In the genomic region with DNA sequence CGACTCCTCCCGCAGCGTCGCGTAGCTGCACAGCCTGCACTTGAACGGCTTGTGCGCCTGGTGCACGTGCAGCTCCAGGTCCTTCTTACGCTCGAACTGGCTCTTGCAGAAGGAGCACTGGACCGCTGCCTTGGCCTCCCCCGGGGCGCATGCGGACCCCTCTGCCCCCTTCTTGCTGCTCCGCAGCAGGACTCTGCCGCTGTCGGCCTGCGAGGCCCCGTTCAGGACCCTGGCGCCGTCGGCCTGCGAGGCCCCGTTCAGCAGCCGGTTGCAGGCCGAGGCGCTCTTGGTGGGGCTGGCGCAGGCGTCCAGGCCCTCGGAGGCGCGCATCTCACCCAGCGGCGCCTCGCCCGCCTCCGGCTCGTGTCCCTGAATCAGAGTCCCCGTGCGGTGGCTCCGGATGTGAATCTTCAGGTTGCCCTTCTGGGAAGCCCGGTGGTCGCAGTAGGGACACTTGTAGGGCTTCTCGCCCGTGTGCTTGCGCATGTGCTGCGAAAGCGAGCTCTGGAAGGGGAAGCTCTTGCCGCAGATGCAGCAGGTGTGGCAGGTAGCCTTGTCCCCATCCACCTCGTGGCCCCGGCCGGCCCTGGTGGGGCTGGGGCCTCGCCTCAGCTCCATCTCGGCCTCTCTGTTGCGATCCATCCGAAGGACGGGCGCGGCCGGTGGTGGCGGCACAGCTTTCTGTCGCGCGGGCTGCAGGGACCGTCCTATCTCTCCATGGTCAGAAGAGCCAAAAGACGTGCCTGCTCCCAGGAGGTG, we compare ENCODE assay signal across 18 cellular contexts.
"Had no signal": no experiment of that assay in that cellular context is flagged by ENCODE, and none has a peak within 500 bp of the region (broad histone marks: within the 10 kb centered on the region; RNA-seq: fewer than 3 reads in every experiment).

No MANE protein-coding gene starts in this region.

- H3K27ac Mint-ChIP-seq: activated B cell treated with CpG ODN at 0.5 μM for 24 hours; activated CD4-positive, alpha-beta T cell treated with anti-CD3 and anti-CD28 coated beads for 36 hours; activated naive CD8-positive, alpha-beta T cell treated with anti-CD3 and anti-CD28 coated beads for 36 hours; activated T-helper 1 cell treated with anti-CD3 and anti-CD28 coated beads, Interleukin-12 subunit alpha, Interleukin-12 subunit beta, Interleukin-2, Interleukin-4 antibody, amounts not matched to agents 30 ng/mL and 10 ng/mL and 1 ng/mL, durations not matched to agents 14 hours and 24 hours and 36 hours; memory B cell; natural killer cell treated with Interleukin-12 subunit alpha and Interleukin-12 subunit beta and Interleukin-15 and Interleukin-18, amount 100 ng/mL, for 72 hours; stimulated activated naive CD8-positive, alpha-beta T cell treated with anti-CD3 and anti-CD28 coated beads, Interleukin-15, Interleukin-2, amounts not matched to agents 100 ng/mL and 50 ng/mL, for 24 hours; T-helper 17 cell had no signal

- H3K36me3 Mint-ChIP-seq: activated naive CD8-positive, alpha-beta T cell treated with anti-CD3 and anti-CD28 coated beads for 36 hours; memory B cell; natural killer cell treated with Interleukin-12 subunit alpha and Interleukin-12 subunit beta and Interleukin-15 and Interleukin-18, amount 100 ng/mL, for 72 hours had no signal

- H3K27ac ChIP-seq: esophagus muscularis mucosa, parathyroid adenoma, thyroid gland had no signal

- ATAC-seq: activated CD4-positive, alpha-beta T cell treated with anti-CD3 and anti-CD28 coated beads for 36 hours; left ventricle myocardium superior; natural killer cell treated with Interleukin-12 subunit alpha and Interleukin-12 subunit beta and Interleukin-15 and Interleukin-18, amount 100 ng/mL, for 72 hours; T-helper 17 cell had no signal

- H3K9me3 Mint-ChIP-seq: activated B cell treated with CpG ODN at 0.5 μM for 24 hours; activated naive CD8-positive, alpha-beta T cell treated with anti-CD3 and anti-CD28 coated beads for 36 hours; activated T-helper 1 cell treated with anti-CD3 and anti-CD28 coated beads, Interleukin-12 subunit alpha, Interleukin-12 subunit beta, Interleukin-2, Interleukin-4 antibody, amounts not matched to agents 30 ng/mL and 10 ng/mL and 1 ng/mL, durations not matched to agents 14 hours and 24 hours and 36 hours; memory B cell; natural killer cell treated with Interleukin-12 subunit alpha and Interleukin-12 subunit beta and Interleukin-15 and Interleukin-18, amount 100 ng/mL, for 72 hours; stimulated activated naive CD8-positive, alpha-beta T cell treated with anti-CD3 and anti-CD28 coated beads, Interleukin-15, Interleukin-2, amounts not matched to agents 100 ng/mL and 50 ng/mL, for 24 hours had no signal

- H3K27me3 Mint-ChIP-seq: activated B cell treated with CpG ODN at 0.5 μM for 24 hours; activated CD4-positive, alpha-beta T cell treated with anti-CD3 and anti-CD28 coated beads for 36 hours; activated naive CD8-positive, alpha-beta T cell treated with anti-CD3 and anti-CD28 coated beads for 36 hours; natural killer cell treated with Interleukin-12 subunit alpha and Interleukin-12 subunit beta and Interleukin-15 and Interleukin-18, amount 100 ng/mL, for 72 hours; stimulated activated naive CD8-positive, alpha-beta T cell treated with anti-CD3 and anti-CD28 coated beads, Interleukin-15, Interleukin-2, amounts not matched to agents 100 ng/mL and 50 ng/mL, for 24 hours; T-helper 17 cell had no signal

- H3K4me3 ChIP-seq: esophagus muscularis mucosa, thyroid gland had no signal

- DNase-seq: activated B cell treated with CpG ODN at 0.5 μM for 24 hours; activated CD4-positive, alpha-beta T cell treated with anti-CD3 and anti-CD28 coated beads for 36 hours; activated CD4-positive, alpha-beta T cell treated with anti-CD3 and anti-CD28 coated beads, Interleukin-2, amount 50 U/mL, for 4 hours; activated naive CD8-positive, alpha-beta T cell treated with anti-CD3 and anti-CD28 coated beads for 36 hours; activated T-cell treated with anti-CD3 and anti-CD28 coated beads for 4 hours; central memory CD4-positive, alpha-beta T cell; hippocampal formation; left ventricle myocardium superior; stimulated activated CD4-positive, alpha-beta T cell treated with anti-CD3 and anti-CD28 coated beads, Interleukin-4, amount 100 ng/mL, for 24 hours; substantia nigra; T-helper 17 cell; thyroid gland had no signal

- H3K4me3 Mint-ChIP-seq: activated B cell treated with CpG ODN at 0.5 μM for 24 hours; activated CD4-positive, alpha-beta T cell treated with anti-CD3 and anti-CD28 coated beads for 36 hours; activated naive CD8-positive, alpha-beta T cell treated with anti-CD3 and anti-CD28 coated beads for 36 hours; activated T-helper 1 cell treated with anti-CD3 and anti-CD28 coated beads, Interleukin-12 subunit alpha, Interleukin-12 subunit beta, Interleukin-2, Interleukin-4 antibody, amounts not matched to agents 30 ng/mL and 10 ng/mL and 1 ng/mL, durations not matched to agents 14 hours and 24 hours and 36 hours; memory B cell; natural killer cell treated with Interleukin-12 subunit alpha and Interleukin-12 subunit beta and Interleukin-15 and Interleukin-18, amount 100 ng/mL, for 72 hours; stimulated activated naive CD8-positive, alpha-beta T cell treated with anti-CD3 and anti-CD28 coated beads, Interleukin-15, Interleukin-2, amounts not matched to agents 100 ng/mL and 50 ng/mL, for 24 hours; T-helper 17 cell had no signal
